Comparison of ENCODE assay signal across 2 cellular contexts in genomic region chr20:38290829-38291581, GRCh38.
A peak's percentile ranks its signal among the peaks of the same experiment; 100 is the strongest.
TF ChIP-seq lines count a peak whose summit lies in the region.

No MANE protein-coding gene starts in this region.

TF ChIP-seq in Ishikawa, 13 proteins besides CTCF, POLR2A, EP300 and RAD21:
- TF ChIP-seq ZBTB7A (IDR thresholded peaks at IDR 0.05; ENCODE audit: low read depth) = no peak
- no peak for TF ChIP-seq EGR1 (IDR thresholded peaks at IDR 0.05)
- no peak for TF ChIP-seq YY1 (IDR thresholded peaks at IDR 0.05; ENCODE audit: low read depth)
- no peak for TF ChIP-seq CEBPB (IDR thresholded peaks at IDR 0.05)
- TF ChIP-seq FOXM1 (IDR thresholded peaks at IDR 0.05; ENCODE audit: borderline replicate concordance, low read depth) = no peak
- TF ChIP-seq TEAD4 (IDR thresholded peaks at IDR 0.05) = no peak
- TF ChIP-seq REST (IDR thresholded peaks at IDR 0.05; ENCODE audit: low read depth) = no peak
- TF ChIP-seq TAF1 (IDR thresholded peaks at IDR 0.05; ENCODE audit: low read depth) = no peak
- no peak for TF ChIP-seq NFIC (IDR thresholded peaks at IDR 0.05)
- TF ChIP-seq TCF12 (IDR thresholded peaks at IDR 0.05; ENCODE audit: low read depth) = no peak
- TF ChIP-seq MAX (IDR thresholded peaks at IDR 0.05) = no peak
- TF ChIP-seq CREB1 (IDR thresholded peaks at IDR 0.05; ENCODE audit: low read depth) = no peak
- TF ChIP-seq USF1 (IDR thresholded peaks at IDR 0.05) = no peak

TF ChIP-seq in HepG2, 621 proteins besides CTCF, POLR2A, EP300 and RAD21 (continues in another document):
- TF ChIP-seq NR2F1 (CRISPR knock-in tag; IDR thresholded peaks at IDR 0.05) (0 out of 4 replicates have a peak, but pooled peaks have one; percentile 6 to 26), ZNF616 (CRISPR knock-in tag; IDR thresholded peaks at IDR 0.05; ENCODE audit: low read depth) (no peak), KLF13 (CRISPR knock-in tag; IDR thresholded peaks at IDR 0.05) (0 out of 2 replicates have a peak, but pooled peaks have one; percentile 91), ZSCAN22 (CRISPR knock-in tag; IDR thresholded peaks at IDR 0.05) (no peak), SCMH1 (CRISPR knock-in tag; IDR thresholded peaks at IDR 0.05; ENCODE audit: borderline replicate concordance) (no peak), ZNF83 (CRISPR knock-in tag; IDR thresholded peaks at IDR 0.05; ENCODE audit: borderline replicate concordance) (0 out of 2 replicates have a peak, but pooled peaks have one; percentile 25), RARG (CRISPR knock-in tag; IDR thresholded peaks at IDR 0.05; ENCODE audit: low read depth) (no peak), GTF2F1 (IDR thresholded peaks at IDR 0.05; ENCODE audit: low read length) (no peak), ZNF740 (CRISPR knock-in tag; IDR thresholded peaks at IDR 0.05) (no peak), IRF9 (CRISPR knock-in tag; IDR thresholded peaks at IDR 0.05; ENCODE audit: borderline replicate concordance) (peak; percentile 20; the same call in 1 of the 2 replicates), ZNF354B (CRISPR knock-in tag; IDR thresholded peaks at IDR 0.05) (no peak), SAP130 (CRISPR knock-in tag; IDR thresholded peaks at IDR 0.05; ENCODE audit: low read depth) (0 out of 2 replicates have a peak, but pooled peaks have one; percentile 30), ASH2L (IDR thresholded peaks at IDR 0.05; ENCODE audit: insufficient read length, low read depth, low read length) (no peak), EHMT2 (IDR thresholded peaks at IDR 0.05; ENCODE audit: borderline replicate concordance, low read depth, low read length) (no peak), ZNF225 (CRISPR knock-in tag; IDR thresholded peaks at IDR 0.05) (0 out of 2 replicates have a peak, but pooled peaks have one; percentile 55), ZNF724P (CRISPR knock-in tag; IDR thresholded peaks at IDR 0.05; ENCODE audit: borderline replicate concordance) (no peak), ZNF530 (CRISPR knock-in tag; IDR thresholded peaks at IDR 0.05; ENCODE audit: low read depth) (no peak), ZBTB7B (CRISPR knock-in tag; IDR thresholded peaks at IDR 0.05) (peak; percentile 83), ZUFSP (CRISPR knock-in tag; IDR thresholded peaks at IDR 0.05; ENCODE audit: borderline replicate concordance) (no peak), JUNB (CRISPR knock-in tag; IDR thresholded peaks at IDR 0.05; ENCODE audit: borderline replicate concordance) (no peak), LRRFIP1 (CRISPR knock-in tag; conservative IDR thresholded peaks at IDR 0.05) (no peak), NCOA2 (CRISPR knock-in tag; IDR thresholded peaks at IDR 0.05) (peak; percentile 34; the same call in 1 of the 2 replicates), ZNF761 (CRISPR knock-in tag; conservative IDR thresholded peaks at IDR 0.05) (no peak), ZNF781 (CRISPR knock-in tag; IDR thresholded peaks at IDR 0.05; ENCODE audit: borderline replicate concordance, not compliant biosample characterization) (no peak), ZFP91 (CRISPR knock-in tag; IDR thresholded peaks at IDR 0.05; ENCODE audit: borderline replicate concordance) (peak; percentile 46; the same call in 1 of the 2 replicates), MTERF4 (CRISPR knock-in tag; IDR thresholded peaks at IDR 0.05) (peak; percentile 84), XRCC5 (optimal IDR thresholded peaks at IDR 0.05; ENCODE audit: low read length) (peak; percentile 89), PHF8 (CRISPR knock-in tag; IDR thresholded peaks at IDR 0.05) (no peak), BCL6 (CRISPR knock-in tag; IDR thresholded peaks at IDR 0.05) (peak; percentile 57), CENPT (CRISPR knock-in tag; IDR thresholded peaks at IDR 0.05; ENCODE audit: low read depth) (no peak), ZNF136 (CRISPR knock-in tag; IDR thresholded peaks at IDR 0.05; ENCODE audit: low read depth) (no peak), HNF4G (IDR thresholded peaks at IDR 0.05; ENCODE audit: borderline replicate concordance, low read depth, low read length) (no peak), HNF4G (CRISPR knock-in tag; IDR thresholded peaks at IDR 0.05; ENCODE audit: borderline replicate concordance, low read depth) (peak; percentile 65; the same call in 1 of the 2 replicates), ZNF263 (CRISPR knock-in tag; IDR thresholded peaks at IDR 0.05) (0 out of 2 replicates have a peak, but pooled peaks have one; percentile 30), ZNF780A (CRISPR knock-in tag; IDR thresholded peaks at IDR 0.05) (no peak), FOXA3 (CRISPR knock-in tag; IDR thresholded peaks at IDR 0.05) (peak; percentile 68; the same call in 1 of the 2 replicates), ZNF547 (CRISPR knock-in tag; IDR thresholded peaks at IDR 0.05) (no peak), ZNF383 (CRISPR knock-in tag; IDR thresholded peaks at IDR 0.05; ENCODE audit: borderline replicate concordance) (no peak), ZMAT5 (CRISPR knock-in tag; IDR thresholded peaks at IDR 0.05; ENCODE audit: borderline replicate concordance, low read depth) (no peak), ATF5 (CRISPR knock-in tag; IDR thresholded peaks at IDR 0.05; ENCODE audit: low read depth) (no peak), ZNF674 (CRISPR knock-in tag; IDR thresholded peaks at IDR 0.05; ENCODE audit: low read depth) (no peak), BRF2 (CRISPR knock-in tag; IDR thresholded peaks at IDR 0.05) (no peak), TBP (CRISPR knock-in tag; IDR thresholded peaks at IDR 0.05) (no peak), ZNF414 (CRISPR knock-in tag; IDR thresholded peaks at IDR 0.05) (no peak), TP53 (CRISPR knock-in tag; conservative IDR thresholded peaks at IDR 0.05) (no peak), SRSF9 (IDR thresholded peaks at IDR 0.05; ENCODE audit: borderline replicate concordance, insufficient read depth, low read depth, low read length, poor library complexity, severe bottlenecking) (no peak), RORA (CRISPR knock-in tag; IDR thresholded peaks at IDR 0.05) (no peak), HDAC2 (CRISPR knock-in tag; IDR thresholded peaks at IDR 0.05) (no peak; the same call in none of the 2 replicates), MEIS1 (CRISPR knock-in tag; IDR thresholded peaks at IDR 0.05; ENCODE audit: borderline replicate concordance) (no peak), HNRNPUL1 (IDR thresholded peaks at IDR 0.05; ENCODE audit: low read depth, low read length) (no peak), IRF2 (CRISPR knock-in tag; IDR thresholded peaks at IDR 0.05) (peak; percentile 69; the same call in 1 of the 2 replicates), ZNF672 (CRISPR knock-in tag; IDR thresholded peaks at IDR 0.05) (no peak), KLF15 (CRISPR knock-in tag; IDR thresholded peaks at IDR 0.05; ENCODE audit: borderline replicate concordance) (no peak), ARNT (IDR thresholded peaks at IDR 0.05) (no peak), DR1 (CRISPR knock-in tag; IDR thresholded peaks at IDR 0.05) (0 out of 2 replicates have a peak, but pooled peaks have one; percentile 46), CBX5 (CRISPR knock-in tag; IDR thresholded peaks at IDR 0.05; ENCODE audit: borderline replicate concordance) (no peak)
